Comparison of ENCODE assay signal across 1 cellular context in genomic region chr3:112633191-112633590, GRCh38.
TF ChIP-seq lines count a peak whose summit lies in the region.

No MANE protein-coding gene starts in this region.

TF ChIP-seq in A549, 52 proteins besides CTCF, POLR2A, EP300 and RAD21 (continued from another document):
- TF ChIP-seq KDM1A (IDR thresholded peaks at IDR 0.05; ENCODE audit: low read depth), result no peak
- no peak for TF ChIP-seq CBX8 (IDR thresholded peaks at IDR 0.05)
- TF ChIP-seq GATA3 (IDR thresholded peaks at IDR 0.05; ENCODE audit: borderline replicate concordance), result no peak
- TF ChIP-seq FOSL2 (IDR thresholded peaks at IDR 0.05), result no peak
- no peak for TF ChIP-seq FOSL2 (CRISPR knock-in tag; IDR thresholded peaks at IDR 0.05)
- TF ChIP-seq ESRRA (IDR thresholded peaks at IDR 0.05; ENCODE audit: borderline replicate concordance, low read length), result no peak
- TF ChIP-seq CEBPB (IDR thresholded peaks at IDR 0.05), result no peak
- TF ChIP-seq KDM5A (IDR thresholded peaks at IDR 0.05), result no peak
